Comparison of ENCODE assay signal across 11 cellular contexts in genomic region chr3:195617784-195618510, GRCh38. TPM values are rescaled to one million over a fixed set of nuclear protein-coding genes. Genes with fewer than 3 reads are reported as not detected.
DNase-seq lines count a peak whose midpoint lies in the region; ATAC-seq, FAIRE-seq and TF ChIP-seq lines count a peak whose summit lies in the region.
"Not testable (repeated sequence)": the region's sequence is repeated elsewhere in the genome, so short reads cannot be mapped to it uniquely, and the experiment has no call there.
"Had no signal": no experiment of that assay in that cellular context is flagged by ENCODE, and none has a peak within 500 bp of the region (broad histone marks: within the 10 kb centered on the region; RNA-seq: fewer than 3 reads in every experiment).

No MANE protein-coding gene starts in this region.

- in situ Hi-C loops in Panc1 (cut with HindIII; ENCODE audit: low pct_unique_long_range_greater_than_20kb, low sequenced_read_pairs); HepG2 (cut with HindIII; ENCODE audit: extremely low pct_ligation_motif_present, low pct_unique_long_range_greater_than_20kb): not testable (repeated sequence)

- not testable (repeated sequence) for H3K9me3 ChIP-seq in Panc1 (ENCODE audit: control insufficient read depth, insufficient read depth, low read depth, low read length); HepG2 (ENCODE audit: low read length); aorta (ENCODE audit: control insufficient read depth, low read length)

- H3K36me3 ChIP-seq in Panc1 (ENCODE audit: control insufficient read depth, insufficient read depth, low read length); HepG2 (replicated peaks in 1 of 2; ENCODE audit: control insufficient read depth in 1 of 2, insufficient read depth in 2 of 2, low read length in 2 of 2); aorta (ENCODE audit: control insufficient read depth in 1 of 2, insufficient read depth in 2 of 2, low read length in 1 of 2): not testable (repeated sequence)

- TF ChIP-seq EP300 in HepG2 (IDR thresholded peaks at IDR 0.05; ENCODE audit: low read depth in 2 of 2, low read length in 2 of 2); HepG2 (CRISPR knock-in tag; IDR thresholded peaks at IDR 0.05; ENCODE audit: borderline replicate concordance): not testable (repeated sequence)

- not testable (repeated sequence) for H3K27me3 ChIP-seq in Panc1 (ENCODE audit: control insufficient read depth, insufficient read depth, low read length); HepG2 (ENCODE audit: control insufficient read depth in 1 of 2, insufficient read depth in 2 of 2, low read length in 2 of 2); aorta (ENCODE audit: control insufficient read depth in 1 of 2, insufficient read depth in 2 of 2, low read length in 1 of 2)

- not testable (repeated sequence) for TF ChIP-seq POLR2A in HepG2 (IDR thresholded peaks at IDR 0.05; ENCODE audit: insufficient read depth in 1 of 2, low read depth in 2 of 2, low read length in 2 of 2)

- H3K79me2 ChIP-seq in HepG2 (ENCODE audit: insufficient read depth, low read length) = not testable (repeated sequence)

- H2AFZ ChIP-seq in HepG2 (ENCODE audit: low read length) = not testable (repeated sequence)

- not testable (repeated sequence) for H3K4me1 ChIP-seq in Panc1 (ENCODE audit: control insufficient read depth, insufficient read depth, low read length); HepG2 (ENCODE audit: insufficient read depth, low read length); aorta (ENCODE audit: control insufficient read depth in 1 of 2, insufficient read depth in 2 of 2, low read length in 2 of 2)

- intact Hi-C loops in Panc1 (cut with micrococcal nuclease; ENCODE audit: unreplicated experiment); left ventricle myocardium superior (cut with micrococcal nuclease); HepG2 (cut with micrococcal nuclease; ENCODE audit: unreplicated experiment); sciatic nerve (cut with DNase I): not testable (repeated sequence)
- intact Hi-C loops in aorta (cut with DNase I) = loop anchor here (5.0 to 10.0 kb wide), 2 partner anchors 104 to 107 kb away; partner anchors contain the start of gene MUC20 (in 2 of the 2)

- TF ChIP-seq CTCF in Panc1 (IDR thresholded peaks at IDR 0.05); HepG2 (CRISPR knock-in tag; IDR thresholded peaks at IDR 0.05); omental fat pad (IDR thresholded peaks at IDR 0.05): not testable (repeated sequence)

- H3K4me3 ChIP-seq in Panc1 (ENCODE audit: low read depth in 2 of 2, low read length in 2 of 2); HepG2 (replicated peaks in 1 of 3; ENCODE audit: insufficient read depth in 1 of 3, low read depth in 2 of 3, low read length in 3 of 3); aorta (ENCODE audit: low read length in 2 of 2): not testable (repeated sequence)

- peak; percentile 48 for ATAC-seq in Panc1
- peak; percentile 37 for ATAC-seq in left ventricle myocardium superior
- ATAC-seq in HepG2 = peak; percentile 61
- ATAC-seq in omental fat pad (ENCODE audit: low FRiP score) = peak; percentile 24
- peak; percentile 54 for ATAC-seq in sciatic nerve
- ATAC-seq in aorta (ENCODE audit: low FRiP score) = peak; percentile 45

- POLR2A ChIA-PET in Panc1 (lab: Charles Lee); HepG2 (lab: Yijun Ruan, JAX): not testable (repeated sequence)

- H3K9ac ChIP-seq in HepG2 (ENCODE audit: insufficient read depth, low read depth, low read length) = not testable (repeated sequence)

- not testable (repeated sequence) for BruUV-seq in Panc1 (replicated peaks; lab: Mats Ljungman, UMichigan); HepG2 (replicated peaks; lab: Mats Ljungman, UMichigan)

- H4K20me1 ChIP-seq in HepG2 (ENCODE audit: insufficient read depth, low read length) = not testable (repeated sequence)

- not testable (repeated sequence) for TF ChIP-seq RAD21 in HepG2 (CRISPR knock-in tag; IDR thresholded peaks at IDR 0.05)

- FAIRE-seq in HepG2 (lab: Jason Lieb, UNC) = not testable (repeated sequence)

- DNase-seq in AG20443 (ENCODE audit: low spot score) (peak; percentile 4), ecto neural progenitor cell (ENCODE audit: low spot score) (peak; percentile 63), aorta (peak; percentile 60 to 78)
- DNase-seq in Panc1 (ENCODE audit: low read depth, low spot score); left ventricle myocardium superior; HepG2 (ENCODE audit: low spot score); omental fat pad (ENCODE audit: low spot score); sciatic nerve (ENCODE audit: low spot score): not testable (repeated sequence)

- H3K4me2 ChIP-seq in HepG2 (ENCODE audit: low read depth, low read length) = not testable (repeated sequence)

- CTCF ChIA-PET in Panc1 (lab: Charles Lee); HepG2 (lab: Yijun Ruan, JAX; ENCODE audit: low intra/inter-chr PET ratio, low total read pairs): not testable (repeated sequence)

- not testable (repeated sequence) for H3K27ac ChIP-seq in Panc1 (ENCODE audit: low read length); HepG2 (ENCODE audit: extremely low read length, insufficient read depth, low read length); aorta (ENCODE audit: low read depth in 1 of 2, low read length in 2 of 2)

- WGBS in HepG2 (ENCODE audit: low lambda C conversion rate) = 61% methylated on average over 23 of the region's 24 CpGs
- 66 to 68% methylated on average over 22 to 24 of the region's 24 CpGs for WGBS in aorta, 2 donors

RNA-seq across cellular contexts. Expression of gene APOD, which starts 34.2 kb away (rescaled TPM):
- total RNA-seq in Panc1 (2021; ENCODE audit: unreplicated experiment) (not detected), left ventricle myocardium superior (603 TPM), HepG2 (2016; rRNA removed; fragmentation: Illumina TruSeq; extraction: Trizol) (not detected in 2 replicates), omental fat pad (1,000 to 10,000 TPM in 2 of 4 donors, 100 to 1,000 TPM in 2; 340 to 1,610 (median 888) TPM), sciatic nerve (6,445 TPM), aorta (100 to 1,000 TPM; 301 to 596 TPM)
- not detected for polyA plus RNA-seq in Panc1 (2012; ENCODE audit: insufficient read length)
- total RNA-seq in HepG2 (2016; cell fraction: cytosol; rRNA removed; fragmentation: Illumina TruSeq; extraction: Trizol; ENCODE audit: low read depth) = not detected in 2 replicates
- not detected in 2 replicates for total RNA-seq in HepG2 (2016; cell fraction: insoluble cytoplasmic fraction; rRNA removed; fragmentation: Illumina TruSeq; extraction: Trizol)
- total RNA-seq in HepG2 (2016; cell fraction: membrane; rRNA removed; fragmentation: Illumina TruSeq; extraction: Trizol) = not detected in 2 replicates
- total RNA-seq in HepG2 (2016; cell fraction: nucleus; rRNA removed; fragmentation: Illumina TruSeq; extraction: Trizol) = not detected in 2 replicates
- polyA plus RNA-seq in HepG2 (2011; rRNA removed) (0.13 TPM in 1 of 2 replicates, not detected in the other), aorta (10 to 100 TPM in 1 of 2 donors, 1 to 10 TPM in 1; 6.4 to 17.3 TPM)
- 0.08 and 0.10 TPM in 2 replicates for polyA plus RNA-seq in HepG2 (2011; cell fraction: cytosol; rRNA removed)
- polyA plus RNA-seq in HepG2 (2011; cell fraction: nucleus; rRNA removed) = not detected in 2 replicates
- polyA plus RNA-seq in HepG2 (2012) = not detected in 2 replicates
- polyA plus RNA-seq in HepG2 (2016; cell fraction: cytosol; fragmentation: Illumina TruSeq; extraction: Trizol; ENCODE audit: low read depth) = not detected in 2 replicates
- not detected in 2 replicates for polyA plus RNA-seq in HepG2 (2016; cell fraction: insoluble cytoplasmic fraction; fragmentation: Illumina TruSeq; extraction: Trizol; ENCODE audit: low read depth)
- polyA plus RNA-seq in HepG2 (2016; cell fraction: membrane; fragmentation: Illumina TruSeq; extraction: Trizol; ENCODE audit: low read depth) = not detected in 2 replicates
- polyA plus RNA-seq in HepG2 (2016; cell fraction: nucleus; fragmentation: Illumina TruSeq; extraction: Trizol; ENCODE audit: insufficient read depth, low read depth) = not detected in 2 replicates
- polyA minus RNA-seq in HepG2 (2011; rRNA and poly(A)+ RNA removed; ENCODE audit: low replicate concordance) = not detected in 2 replicates
- not detected in 2 replicates for polyA minus RNA-seq in HepG2 (2011; cell fraction: cytosol; rRNA and poly(A)+ RNA removed)
- not detected in 2 replicates for polyA minus RNA-seq in HepG2 (2011; cell fraction: nucleus; rRNA and poly(A)+ RNA removed)
- total RNA-seq: CD4-positive, alpha-beta T cell; Daoy; H9 had no signal

Comparison
In these comparisons a context has a peak if more than half of its experiments do, and no peak if none do; other contexts are left out.
1. RNA of gene APOD, which starts 34.2 kb away (total RNA-seq): 6,445 TPM in sciatic nerve (single experiment), 340 to 1,610 TPM in omental fat pad, 603 TPM in left ventricle myocardium superior (single experiment) and 301 to 596 TPM in aorta; not detected in Panc1 (single experiment) and not detected in HepG2; every median in the first group is over 100 times any median in the second.
2. Peak in every context shown above with its lines, with median percentiles within 50 percentile points of each other: ATAC-seq.